ENCODE assay signal across 28 cellular contexts in genomic region chr11:34140149-34140548, GRCh38.
"Had no signal": no experiment of that assay in that cellular context is flagged by ENCODE, and none has a peak within 500 bp of the region (broad histone marks: within the 10 kb centered on the region; RNA-seq: fewer than 3 reads in every experiment).

No MANE protein-coding gene starts in this region.

- H3K4me2 ChIP-seq: neural progenitor cell had no signal

- H3K9ac ChIP-seq: neural progenitor cell had no signal

- H3K27me3 ChIP-seq: heart left ventricle, left lung, neural progenitor cell, ovary, suprapubic skin, tibial artery, vagina had no signal

- H3K4me1 ChIP-seq: left lung, neural progenitor cell, prostate gland, suprapubic skin, tibial artery, vagina had no signal

- H3K27ac ChIP-seq: heart left ventricle, left lung, neural progenitor cell, ovary, prostate gland, skin epidermis, suprapubic skin, thoracic aorta, tibial artery, vagina had no signal

- ATAC-seq: heart left ventricle; left colon; left lung; natural killer cell; sciatic nerve; stimulated activated memory B cell treated with anti-CD40 and anti-IgM and Interleukin-4, amounts not matched to agents 10 μg/mL and 1 μg/mL and 100 μg/mL, for 72 hours had no signal

- FAIRE-seq: islet of Langerhans, kidney had no signal

- H3K4me3 ChIP-seq: heart left ventricle, left lung, lung, neural progenitor cell, ovary, prostate gland, skin epidermis, suprapubic skin, thoracic aorta, tibial artery, vagina had no signal

- H2AFZ ChIP-seq: neural progenitor cell had no signal

- DNase-seq: hypothalamus; immature natural killer cell; kidney; left colon; mesendoderm; naive B cell; natural killer cell; nephron progenitor cell; ovary; retina; stimulated activated CD4-positive, alpha-beta T cell treated with anti-CD3 and anti-CD28 coated beads, Interleukin-2, amount 100 ng/mL, for 48 hours; stimulated activated CD4-positive, alpha-beta T cell treated with anti-CD3 and anti-CD28 coated beads, Interleukin-4, amount 100 ng/mL, for 4 hours; stimulated activated CD8-positive, alpha-beta memory T cell treated with anti-CD3 and anti-CD28 coated beads, Interleukin-4, amount 100 ng/mL, for 48 hours; stimulated activated naive CD4-positive, alpha-beta T cell treated with Interleukin-2 at 50 U/mL for 16 hours; trophoblast cell had no signal

- H3K36me3 ChIP-seq: neural progenitor cell had no signal

- H3K9me3 ChIP-seq: heart left ventricle, left lung, ovary, prostate gland, suprapubic skin, thoracic aorta, tibial artery, vagina had no signal
